12 cellular contexts compared by ENCODE assay signal in genomic region chr14:70888151-70888499, GRCh38. TPM values are rescaled to one million over a fixed set of nuclear protein-coding genes. Genes with fewer than 3 reads are reported as not detected.
DNase-seq lines count a peak whose midpoint lies in the region; ATAC-seq, FAIRE-seq and TF ChIP-seq lines count a peak whose summit lies in the region.
"Had no signal": no experiment of that assay in that cellular context is flagged by ENCODE, and none has a peak within 500 bp of the region (broad histone marks: within the 10 kb centered on the region; RNA-seq: fewer than 3 reads in every experiment).

No MANE protein-coding gene starts in this region.

- CTCF ChIA-PET in PC-9 (lab: Charles Lee), result no interaction called here

- H3K27ac ChIP-seq in keratinocyte (ENCODE audit: control insufficient read depth, insufficient read depth, low read length) (peak overlapping the region; percentile 36), PC-9 (no peak overlapping the region), tibial artery (no peak overlapping the region)

- FAIRE-seq in keratinocyte (lab: Jason Lieb, UNC), result no peak

- H4K20me1 ChIP-seq in keratinocyte (ENCODE audit: control insufficient read depth, extremely low read depth, insufficient read depth, low read length) (no peaks in the 10 kb centered on the region), PC-9 (ENCODE audit: insufficient read depth) (no peaks in the 10 kb centered on the region)

- H3K9me2 ChIP-seq in PC-9 (ENCODE audit: insufficient read depth), result no peaks in the 10 kb centered on the region

- H3K4me3 ChIP-seq in keratinocyte (ENCODE audit: control insufficient read depth in 2 of 3, extremely low read depth in 1 of 3, insufficient read depth in 2 of 3, low read depth in 1 of 3, low read length in 3 of 3) (no peak overlapping the region), PC-9 (no peak overlapping the region), tibial artery (no peak overlapping the region)
- H3K4me3 ChIP-seq: coronary artery, lung had no signal

- TF ChIP-seq CTCF in natural killer cell (IDR thresholded peaks at IDR 0.05) (no peak), keratinocyte (optimal IDR thresholded peaks at IDR 0.05 in 1 of 3, IDR thresholded peaks at IDR 0.05 in 1 of 3, conservative IDR thresholded peaks at IDR 0.05 in 1 of 3; ENCODE audit: extremely low read depth in 1 of 3, insufficient read depth in 2 of 3, low read length in 3 of 3) (peak in 1 of 3 experiments; percentile 1), PC-9 (conservative IDR thresholded peaks at IDR 0.05) (no peak), tibial artery (IDR thresholded peaks at IDR 0.05) (no peak)

- H3K36me3 ChIP-seq in keratinocyte (ENCODE audit: control insufficient read depth in 2 of 2, extremely low read depth in 1 of 2, insufficient read depth in 2 of 2, low read length in 2 of 2) (no peaks in the 10 kb centered on the region), PC-9 (ENCODE audit: low read depth) (no peaks in the 10 kb centered on the region), tibial artery (no peaks in the 10 kb centered on the region)

- H3K79me2 ChIP-seq in keratinocyte (ENCODE audit: control insufficient read depth, insufficient read depth, low read length) (no peaks in the 10 kb centered on the region), PC-9 (ENCODE audit: low read depth) (no peaks in the 10 kb centered on the region)

- DNase-seq in natural killer cell treated with Interleukin-12 subunit alpha and Interleukin-12 subunit beta and Interleukin-15 and Interleukin-18, amount 100 ng/mL, for 72 hours (ENCODE audit: low spot score), result no peak
- DNase-seq in natural killer cell (no peak), T-helper 17 cell (no peak), keratinocyte (ENCODE audit: low read depth, low spot score) (no peak), PC-9 (no peak), UCSD-AML1 (lab: John Stamatoyannopoulos, UW; ENCODE audit: unreplicated experiment) (no peak), tibial artery (no peak)
- DNase-seq: activated T-cell treated with anti-CD3 and anti-CD28 coated beads, Interleukin-2, amount 50 U/mL, for 48 hours; right cardiac atrium had no signal

- intact Hi-C loops in natural killer cell (cut with micrococcal nuclease) (loop anchor here (5.0 kb wide), 2 partner anchors 66 to 84 kb away; no protein-coding TSS in a partner anchor), PC-9 (cut with micrococcal nuclease; ENCODE audit: unreplicated experiment) (no loop called here), tibial artery (cut with DNase I; ENCODE audit: low total_unique reads) (no loop called here)

- peak overlapping the region; percentile 45 for H2AFZ ChIP-seq in keratinocyte (ENCODE audit: control insufficient read depth, low read length)
- no peak overlapping the region for H2AFZ ChIP-seq in PC-9

- no peaks in the 10 kb centered on the region for H3K9me3 Mint-ChIP-seq in natural killer cell treated with Interleukin-12 subunit alpha and Interleukin-12 subunit beta and Interleukin-15 and Interleukin-18, amount 100 ng/mL, for 72 hours
- H3K9me3 Mint-ChIP-seq in natural killer cell, result no peaks in the 10 kb centered on the region

- H3K4me1 ChIP-seq in keratinocyte (ENCODE audit: control insufficient read depth, extremely low read depth, insufficient read depth, low read length) (peaks cover 40% of the 10 kb centered on the region), PC-9 (replicated peaks; ENCODE audit: insufficient read depth) (no peaks in the 10 kb centered on the region), tibial artery (peaks cover 0 to 20% (median 0%) of the 10 kb centered on the region in 4 donors)

- peaks cover 62 to 83% of the 10 kb centered on the region in 2 donors for H3K4me1 Mint-ChIP-seq in natural killer cell treated with Interleukin-12 subunit alpha and Interleukin-12 subunit beta and Interleukin-15 and Interleukin-18, amount 100 ng/mL, for 72 hours (ENCODE audit: low read depth in 2 of 2)
- H3K4me1 Mint-ChIP-seq in natural killer cell, result peaks cover 54 to 65% of the 10 kb centered on the region in 2 donors
- peaks cover 68% of the 10 kb centered on the region for H3K4me1 Mint-ChIP-seq in T-helper 17 cell

- no peak for ATAC-seq in natural killer cell treated with Interleukin-12 subunit alpha and Interleukin-12 subunit beta and Interleukin-15 and Interleukin-18, amount 100 ng/mL, for 72 hours
- ATAC-seq in natural killer cell (no peak), T-helper 17 cell (no peak), HG03565 (IDR thresholded peaks at IDR 0.05; ENCODE audit: unreplicated experiment) (no peak)

- H3K9me3 ChIP-seq in T-helper 17 cell (ENCODE audit: control insufficient read depth, low read length, poor library complexity, severe bottlenecking), result no peaks in the 10 kb centered on the region
- no peaks in the 10 kb centered on the region for H3K9me3 ChIP-seq in keratinocyte (ENCODE audit: control insufficient read depth, low read depth, low read length)
- no peaks in the 10 kb centered on the region for H3K9me3 ChIP-seq in PC-9 (ENCODE audit: insufficient read depth, low read depth)
- H3K9me3 ChIP-seq in tibial artery, result no peaks in the 10 kb centered on the region

- POLR2A ChIA-PET in PC-9 (lab: Charles Lee; ENCODE audit: unreplicated experiment), result no interaction called here

- no peaks in the 10 kb centered on the region for H3F3A ChIP-seq in PC-9 (ENCODE audit: insufficient read depth, low read depth)

- H3K9ac ChIP-seq in keratinocyte (ENCODE audit: control insufficient read depth, extremely low read depth, insufficient read depth, low read length), result peak overlapping the region; percentile 20

- H3K9me1 ChIP-seq in keratinocyte (ENCODE audit: control insufficient read depth, extremely low read depth, insufficient read depth, low read length), result no peaks in the 10 kb centered on the region

- no peaks in the 10 kb centered on the region for H3K27me3 ChIP-seq in keratinocyte (ENCODE audit: control insufficient read depth, extremely low read depth, insufficient read depth, low read length)
- peaks cover 9% of the 10 kb centered on the region; the same call in 1 of the 2 replicates for H3K27me3 ChIP-seq in PC-9 (ENCODE audit: insufficient read depth, low read depth)
- H3K27me3 ChIP-seq in tibial artery, result no peaks in the 10 kb centered on the region

- H3K4me2 ChIP-seq in keratinocyte (ENCODE audit: control insufficient read depth, extremely low read depth, insufficient read depth, low read depth, low read length) (peak overlapping the region; percentile 86), PC-9 (no peak overlapping the region)

- no TSS peak for BruUV-seq in PC-9 (replicated peaks; lab: Mats Ljungman, UMichigan)

- H3K36me3 Mint-ChIP-seq in natural killer cell treated with Interleukin-12 subunit alpha and Interleukin-12 subunit beta and Interleukin-15 and Interleukin-18, amount 100 ng/mL, for 72 hours, result no peaks in the 10 kb centered on the region
- no peaks in the 10 kb centered on the region for H3K36me3 Mint-ChIP-seq in natural killer cell
- H3K36me3 Mint-ChIP-seq in T-helper 17 cell (ENCODE audit: low read depth), result no peaks in the 10 kb centered on the region

- H3K27ac Mint-ChIP-seq in natural killer cell treated with Interleukin-12 subunit alpha and Interleukin-12 subunit beta and Interleukin-15 and Interleukin-18, amount 100 ng/mL, for 72 hours, result peak overlapping the region; percentile 98 to 99
- peak overlapping the region in 1 of 2 donors; percentile 87 for H3K27ac Mint-ChIP-seq in natural killer cell
- peak overlapping the region; percentile 95 for H3K27ac Mint-ChIP-seq in T-helper 17 cell

- H3K4me3 Mint-ChIP-seq in natural killer cell treated with Interleukin-12 subunit alpha and Interleukin-12 subunit beta and Interleukin-15 and Interleukin-18, amount 100 ng/mL, for 72 hours, result peak overlapping the region; percentile 94
- H3K4me3 Mint-ChIP-seq in natural killer cell (no peak overlapping the region), T-helper 17 cell (peak overlapping the region; percentile 89)

- dilution Hi-C loops in keratinocyte (cut with MboI; ENCODE audit: extremely low pct_ligation_motif_present, low sequenced_read_pairs), result no loop called here

- H3K27me3 Mint-ChIP-seq in natural killer cell treated with Interleukin-12 subunit alpha and Interleukin-12 subunit beta and Interleukin-15 and Interleukin-18, amount 100 ng/mL, for 72 hours, result peaks cover 0 to 3% of the 10 kb centered on the region in 2 donors
- H3K27me3 Mint-ChIP-seq in natural killer cell (ENCODE audit: low read depth in 2 of 2) (peaks cover 0 to 19% of the 10 kb centered on the region in 2 donors), T-helper 17 cell (no peaks in the 10 kb centered on the region)

RNA-seq across cellular contexts. Expression of gene PCNX1, which starts 19.1 kb away (rescaled TPM):
- 100 to 1,000 TPM in 1 of 2 donors, 10 to 100 TPM in 1; 81.7 to 156 TPM for total RNA-seq in natural killer cell treated with Interleukin-12 subunit alpha and Interleukin-12 subunit beta and Interleukin-15 and Interleukin-18, amount 100 ng/mL, for 72 hours
- total RNA-seq in natural killer cell, result 100 to 1,000 TPM in 2 of 3 donors, 10 to 100 TPM in 1; 79.8 to 124 (median 119) TPM
- total RNA-seq in T-helper 17 cell, result 100 to 1,000 TPM; 140 to 153 TPM
- 38.2 to 45.0 TPM (median 39.8 TPM) in 3 replicates for polyA plus RNA-seq in keratinocyte
- polyA plus RNA-seq in keratinocyte (2011; ENCODE audit: low read depth), result 8.3 TPM
- 9.2 and 17.8 TPM in 2 replicates for polyA plus RNA-seq in keratinocyte (2011; cell fraction: cytosol; rRNA removed)
- polyA plus RNA-seq in keratinocyte (2011; cell fraction: nucleus; rRNA removed), result 90.4 and 96.7 TPM in 2 replicates
- 8.8 and 18.3 TPM in 2 replicates for polyA plus RNA-seq in keratinocyte (2012; ENCODE audit: low replicate concordance)
- polyA minus RNA-seq in keratinocyte, result 97.5 to 158 TPM (median 147 TPM) in 3 replicates
- polyA minus RNA-seq in keratinocyte (2011; cell fraction: cytosol; rRNA and poly(A)+ RNA removed), result 37.6 TPM
- 222 and 342 TPM in 2 replicates for polyA minus RNA-seq in keratinocyte (2011; cell fraction: nucleus; rRNA and poly(A)+ RNA removed)
- 37.6 and 67.8 TPM in 2 replicates for total RNA-seq in PC-9 (2021)
